ENCODE assay signal across 4 cellular contexts in genomic region chr6:17313238-17313637, GRCh38. TPM values are rescaled to one million over a fixed set of nuclear protein-coding genes. Genes with fewer than 3 reads are reported as not detected.
"Had no signal": no experiment of that assay in that cellular context is flagged by ENCODE, and none has a peak within 500 bp of the region (broad histone marks: within the 10 kb centered on the region; RNA-seq: fewer than 3 reads in every experiment).

No MANE protein-coding gene starts in this region.

RNA-seq across cellular contexts. Expression of gene RBM24, which starts 32.1 kb away (rescaled TPM):
- total RNA-seq: naive thymus-derived CD4-positive, alpha-beta T cell; naive thymus-derived CD8-positive, alpha-beta T cell; natural killer cell; natural killer cell treated with Interleukin-12 subunit alpha and Interleukin-12 subunit beta and Interleukin-15 and Interleukin-18, amount 100 ng/mL, for 72 hours had no signal
- polyA plus RNA-seq: naive thymus-derived CD4-positive, alpha-beta T cell; naive thymus-derived CD8-positive, alpha-beta T cell had no signal
